ENCODE assay signal across 8 cellular contexts in genomic region chr1:8671313-8671917, GRCh38.
DNase-seq lines count a peak whose midpoint lies in the region; ATAC-seq and TF ChIP-seq lines count a peak whose summit lies in the region.

No MANE protein-coding gene starts in this region.

- H3K36me3 ChIP-seq in right lobe of liver (no peaks in the 10 kb centered on the region), vagina (no peaks in the 10 kb centered on the region)

- peaks cover 29% of the 10 kb centered on the region for H3K4me1 Mint-ChIP-seq in CD14-positive monocyte

- H3K27ac ChIP-seq in coronary artery (no peak overlapping the region), right lobe of liver (no peak overlapping the region), vagina (no peak overlapping the region)

- H3K27me3 ChIP-seq in right lobe of liver (no peaks in the 10 kb centered on the region), vagina (no peaks in the 10 kb centered on the region)

- TF ChIP-seq POLR2A in right lobe of liver (IDR thresholded peaks at IDR 0.05) (no peak), vagina (IDR thresholded peaks at IDR 0.05) (no peak)

- H3K9me3 Mint-ChIP-seq in CD14-positive monocyte = no peaks in the 10 kb centered on the region

- H3K27ac Mint-ChIP-seq in CD14-positive monocyte = no peak overlapping the region

- no peak overlapping the region for H3K4me3 Mint-ChIP-seq in CD14-positive monocyte

- TF ChIP-seq CTCF in CD14-positive monocyte (IDR thresholded peaks at IDR 0.05) (peak; percentile 89), coronary artery (IDR thresholded peaks at IDR 0.05) (peak; percentile 49), right lobe of liver (IDR thresholded peaks at IDR 0.05) (peak; percentile 78 to 85 (median 82)), vagina (IDR thresholded peaks at IDR 0.05) (peak; percentile 64 to 87 (median 77))

- no peak for DNase-seq in CD14-positive monocyte (ENCODE audit: low spot score)
- peak; percentile 44 for DNase-seq in H4 (ENCODE audit: low spot score)
- DNase-seq in NOMO-1 treated with dmso at 0.1 percent for 144 hours (lab: John Stamatoyannopoulos, UW; ENCODE audit: unreplicated experiment) = peak; percentile 8
- no peak for DNase-seq in coronary artery (ENCODE audit: low spot score)
- no peak for DNase-seq in right lobe of liver
- DNase-seq in vagina (ENCODE audit: extremely low spot score in 2 of 2) = no peak

- intact Hi-C loops in CD14-positive monocyte (cut with micrococcal nuclease) = loop anchor here in 1 of 2 donors (5.0 kb wide), 1 partner anchor 109 kb away; no protein-coding TSS in a partner anchor
- intact Hi-C loops in right lobe of liver (cut with DNase I) = no loop called here
- intact Hi-C loops in vagina (cut with DNase I) = loop anchor here (10.0 kb wide), 1 partner anchor 107 kb away; no protein-coding TSS in a partner anchor

- peak; percentile 65 to 77 (median 74) for ATAC-seq in right lobe of liver
- no peak for ATAC-seq in HG02981 (IDR thresholded peaks at IDR 0.05; ENCODE audit: unreplicated experiment)
- no peak for ATAC-seq in HG02642 (IDR thresholded peaks at IDR 0.05; ENCODE audit: poor library complexity, unreplicated experiment)

- H3K27me3 Mint-ChIP-seq in CD14-positive monocyte (ENCODE audit: low read depth in 3 of 3) = peaks cover 0 to 2% (median 0%) of the 10 kb centered on the region in 3 donors

- peaks cover 0 to 52% (median 11%) of the 10 kb centered on the region in 4 donors for H3K4me1 ChIP-seq in right lobe of liver
- peaks cover 23% of the 10 kb centered on the region for H3K4me1 ChIP-seq in vagina

- H3K4me3 ChIP-seq in coronary artery (peak overlapping the region; percentile 41), right lobe of liver (no peak overlapping the region), vagina (no peak overlapping the region)

- no peaks in the 10 kb centered on the region for H3K36me3 Mint-ChIP-seq in CD14-positive monocyte

- WGBS in right lobe of liver (ENCODE audit: insufficient coverage, low coverage, low lambda C conversion rate, missing lambda C conversion rate) = 25% methylated on average over 8 of the region's 8 CpGs

- no peaks in the 10 kb centered on the region for H3K9me3 ChIP-seq in right lobe of liver
- H3K9me3 ChIP-seq in vagina = no peaks in the 10 kb centered on the region

Comparison
In these comparisons a context has a peak if more than half of its experiments do, and no peak if none do; other contexts are left out.
1. DNase-seq: peak in H4 (single experiment) and NOMO-1 treated with dmso at 0.1 percent for 144 hours (single experiment); none in CD14-positive monocyte (single experiment), coronary artery (single experiment), right lobe of liver (0 of 3) and vagina (0 of 2).
2. ATAC-seq: peak in right lobe of liver (4 of 4); none in HG02981 (single experiment) and HG02642 (single experiment).
3. Peak in every context shown above with its lines, with median percentiles within 50 percentile points of each other: CTCF ChIP-seq.